In genomic region chr19:58545286-58546068, GRCh38 we compare ENCODE assay signal across 8 cellular contexts. TPM values are rescaled to one million over a fixed set of nuclear protein-coding genes. Genes with fewer than 3 reads are reported as not detected.
DNase-seq lines count a peak whose midpoint lies in the region; TF ChIP-seq lines count a peak whose summit lies in the region.

No MANE protein-coding gene starts in this region.

- H3K27me3 ChIP-seq in sigmoid colon = no peaks in the 10 kb centered on the region

- H3K36me3 ChIP-seq in sigmoid colon = peaks cover 25 to 42% (median 36%) of the 10 kb centered on the region in 4 donors

- DNase-seq in fibroblast of villous mesenchyme (ENCODE audit: low read depth) (no peak), sigmoid colon (peak; percentile 67), DMS79 treated with DMSO at 0.1 percent for 48 hours (lab: John Stamatoyannopoulos, UW) (no peak), anterior cingulate cortex (lab: John Stamatoyannopoulos, UW) (no peak), DMS53 treated with DMSO at 0.1 percent for 48 hours (lab: John Stamatoyannopoulos, UW; ENCODE audit: unreplicated experiment) (no peak), amniotic stem cell (lab: John Stamatoyannopoulos, UW) (no peak)

- peak overlapping the region; percentile 86 to 98 (median 97) for H3K27ac ChIP-seq in sigmoid colon

- no peak for TF ChIP-seq POLR2A in sigmoid colon (IDR thresholded peaks at IDR 0.05)

- TF ChIP-seq CTCF in GM12875 (IDR thresholded peaks at IDR 0.05; ENCODE audit: borderline replicate concordance, insufficient read depth, low read depth, low read length) (no peak), WI38 (IDR thresholded peaks at IDR 0.05; ENCODE audit: low read depth, low read length) (no peak), fibroblast of villous mesenchyme (IDR thresholded peaks at IDR 0.05; ENCODE audit: insufficient read depth, low read depth, low read length) (no peak), sigmoid colon (IDR thresholded peaks at IDR 0.05) (no peak)

- H3K4me3 ChIP-seq in GM12875 (ENCODE audit: low read depth, low read length) (peak overlapping the region; percentile 99), WI38 (ENCODE audit: low read depth, low read length) (peak overlapping the region; percentile 89), fibroblast of villous mesenchyme (ENCODE audit: low read depth, low read length) (peak overlapping the region; percentile 82), sigmoid colon (peak overlapping the region; percentile 74 to 98 (median 97))

- 3 to 9% methylated on average over 22 of the region's 22 CpGs for WGBS in sigmoid colon, 2 donors

- intact Hi-C loops in sigmoid colon (cut with DNase I) = loop anchor here (2.0 kb wide), 1 partner anchor 27 kb away; the partner anchor contains the start of gene MZF1

- H3K4me1 ChIP-seq in sigmoid colon = peaks cover 0 to 34% (median 26%) of the 10 kb centered on the region in 4 donors

- no peaks in the 10 kb centered on the region for H3K9me3 ChIP-seq in sigmoid colon

- no peak for TF ChIP-seq EP300 in sigmoid colon (IDR thresholded peaks at IDR 0.05)

RNA-seq across cellular contexts. Expression of gene TRIM28, which starts 1.6 kb away (rescaled TPM):
- total RNA-seq in fibroblast of villous mesenchyme (295 and 389 TPM in 2 replicates), sigmoid colon (100 to 1,000 TPM; 157 to 236 (median 207) TPM)
- 100 to 1,000 TPM in 2 of 3 donors, 10 to 100 TPM in 1; 84.8 to 223 (median 150) TPM for polyA plus RNA-seq in sigmoid colon

RNA-seq across cellular contexts. Expression of gene CHMP2A, which starts 9.4 kb away (rescaled TPM):
- total RNA-seq in fibroblast of villous mesenchyme (111 and 120 TPM in 2 replicates), sigmoid colon (100 to 1,000 TPM; 101 to 144 (median 136) TPM)
- polyA plus RNA-seq in sigmoid colon = 100 to 1,000 TPM; 196 to 372 (median 300) TPM

RNA-seq across cellular contexts. Expression of gene UBE2M, which starts 12.9 kb away (rescaled TPM):
- 78.3 and 81.6 TPM in 2 replicates for total RNA-seq in fibroblast of villous mesenchyme
- 10 to 100 TPM; 22.4 to 37.5 (median 30.3) TPM for total RNA-seq in sigmoid colon
- 10 to 100 TPM; 48.0 to 58.5 (median 57.8) TPM for polyA plus RNA-seq in sigmoid colon

RNA-seq across cellular contexts. Expression of gene ZBTB45, which starts 25.9 kb away (rescaled TPM):
- total RNA-seq in fibroblast of villous mesenchyme (4.7 and 6.1 TPM in 2 replicates), sigmoid colon (10 to 100 TPM in 1 of 4 donors, 1 to 10 TPM in 3; 7.6 to 13.8 (median 8.4) TPM)
- polyA plus RNA-seq in sigmoid colon = 10 to 100 TPM in 1 of 3 donors, 1 to 10 TPM in 2; 4.9 to 10.2 (median 6.0) TPM

RNA-seq across cellular contexts. Expression of gene MZF1, which starts 27.7 kb away (rescaled TPM):
- total RNA-seq in fibroblast of villous mesenchyme (15.5 and 16.1 TPM in 2 replicates), sigmoid colon (10 to 100 TPM; 13.6 to 31.5 (median 20.1) TPM)
- 10 to 100 TPM in 1 of 3 donors, 1 to 10 TPM in 2; 5.8 to 28.7 (median 9.0) TPM for polyA plus RNA-seq in sigmoid colon
